Comparison of ENCODE assay signal across 3 cellular contexts in the genomic region with DNA sequence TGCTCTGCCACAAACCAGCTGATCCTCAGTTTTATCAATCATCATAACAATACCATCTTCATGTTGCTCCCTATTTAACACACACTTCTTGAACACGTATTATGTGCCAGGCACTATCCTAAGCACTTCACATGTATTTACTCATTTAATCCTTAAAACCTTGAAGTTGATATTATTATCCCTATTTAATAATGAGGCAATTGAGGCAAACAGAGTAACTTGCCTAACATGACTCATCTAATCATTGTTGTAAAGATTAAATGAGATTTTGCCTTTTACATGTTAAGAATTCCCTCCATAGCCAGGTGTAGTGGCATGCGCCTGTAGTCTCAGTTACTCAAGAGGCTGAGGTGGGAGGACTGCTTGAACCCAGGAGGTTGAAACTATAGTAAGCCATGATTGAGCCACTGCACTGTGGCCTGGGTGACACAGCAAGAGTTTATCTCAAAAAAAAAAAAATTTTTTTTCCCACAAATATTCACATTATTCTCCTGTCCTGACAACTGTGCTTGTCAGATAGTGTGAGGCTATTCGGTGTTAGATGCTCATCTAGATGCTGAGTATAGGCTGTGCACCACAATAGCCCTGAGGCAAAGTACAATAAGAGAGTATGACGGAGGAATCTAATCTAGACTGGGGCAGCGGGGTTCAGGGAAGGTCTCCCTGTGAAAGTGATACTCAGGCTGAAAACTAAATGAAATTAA.
A peak's percentile ranks its signal among the peaks of the same experiment; 100 is the strongest.
TF ChIP-seq lines count a peak whose summit lies in the region.

No MANE protein-coding gene starts in this region.

TF ChIP-seq in SK-N-SH, 30 proteins besides CTCF, POLR2A, EP300 and RAD21:
- peak; percentile 19; the same call in 1 of the 2 replicates for TF ChIP-seq RCOR1 (IDR thresholded peaks at IDR 0.05; ENCODE audit: low read length)
- no peak for TF ChIP-seq TEAD4 (IDR thresholded peaks at IDR 0.05; ENCODE audit: borderline replicate concordance, insufficient read depth)
- TF ChIP-seq SIN3A (IDR thresholded peaks at IDR 0.05; ENCODE audit: borderline replicate concordance, low read depth, low read length): no peak

TF ChIP-seq in SK-N-SH treated with all-trans-retinoic acid at 6 μM for 48 hours, 23 proteins besides CTCF, POLR2A, EP300 and RAD21:
- TF ChIP-seq, protein P1, sequence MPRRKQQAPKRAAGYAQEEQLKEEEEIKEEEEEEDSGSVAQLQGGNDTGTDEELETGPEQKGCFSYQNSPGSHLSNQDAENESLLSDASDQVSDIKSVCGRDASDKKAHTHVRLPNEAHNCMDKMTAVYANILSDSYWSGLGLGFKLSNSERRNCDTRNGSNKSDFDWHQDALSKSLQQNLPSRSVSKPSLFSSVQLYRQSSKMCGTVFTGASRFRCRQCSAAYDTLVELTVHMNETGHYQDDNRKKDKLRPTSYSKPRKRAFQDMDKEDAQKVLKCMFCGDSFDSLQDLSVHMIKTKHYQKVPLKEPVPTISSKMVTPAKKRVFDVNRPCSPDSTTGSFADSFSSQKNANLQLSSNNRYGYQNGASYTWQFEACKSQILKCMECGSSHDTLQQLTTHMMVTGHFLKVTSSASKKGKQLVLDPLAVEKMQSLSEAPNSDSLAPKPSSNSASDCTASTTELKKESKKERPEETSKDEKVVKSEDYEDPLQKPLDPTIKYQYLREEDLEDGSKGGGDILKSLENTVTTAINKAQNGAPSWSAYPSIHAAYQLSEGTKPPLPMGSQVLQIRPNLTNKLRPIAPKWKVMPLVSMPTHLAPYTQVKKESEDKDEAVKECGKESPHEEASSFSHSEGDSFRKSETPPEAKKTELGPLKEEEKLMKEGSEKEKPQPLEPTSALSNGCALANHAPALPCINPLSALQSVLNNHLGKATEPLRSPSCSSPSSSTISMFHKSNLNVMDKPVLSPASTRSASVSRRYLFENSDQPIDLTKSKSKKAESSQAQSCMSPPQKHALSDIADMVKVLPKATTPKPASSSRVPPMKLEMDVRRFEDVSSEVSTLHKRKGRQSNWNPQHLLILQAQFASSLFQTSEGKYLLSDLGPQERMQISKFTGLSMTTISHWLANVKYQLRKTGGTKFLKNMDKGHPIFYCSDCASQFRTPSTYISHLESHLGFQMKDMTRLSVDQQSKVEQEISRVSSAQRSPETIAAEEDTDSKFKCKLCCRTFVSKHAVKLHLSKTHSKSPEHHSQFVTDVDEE (CRISPR knock-in tag; IDR thresholded peaks at IDR 0.05): no peak
- TF ChIP-seq TOX (CRISPR knock-in tag; IDR thresholded peaks at IDR 0.05; ENCODE audit: borderline replicate concordance): no peak
- no peak for TF ChIP-seq RARB (CRISPR knock-in tag; IDR thresholded peaks at IDR 0.05)
- no peak for TF ChIP-seq POU6F1 (CRISPR knock-in tag; IDR thresholded peaks at IDR 0.05; ENCODE audit: borderline replicate concordance, low read depth)
- TF ChIP-seq, protein P2, sequence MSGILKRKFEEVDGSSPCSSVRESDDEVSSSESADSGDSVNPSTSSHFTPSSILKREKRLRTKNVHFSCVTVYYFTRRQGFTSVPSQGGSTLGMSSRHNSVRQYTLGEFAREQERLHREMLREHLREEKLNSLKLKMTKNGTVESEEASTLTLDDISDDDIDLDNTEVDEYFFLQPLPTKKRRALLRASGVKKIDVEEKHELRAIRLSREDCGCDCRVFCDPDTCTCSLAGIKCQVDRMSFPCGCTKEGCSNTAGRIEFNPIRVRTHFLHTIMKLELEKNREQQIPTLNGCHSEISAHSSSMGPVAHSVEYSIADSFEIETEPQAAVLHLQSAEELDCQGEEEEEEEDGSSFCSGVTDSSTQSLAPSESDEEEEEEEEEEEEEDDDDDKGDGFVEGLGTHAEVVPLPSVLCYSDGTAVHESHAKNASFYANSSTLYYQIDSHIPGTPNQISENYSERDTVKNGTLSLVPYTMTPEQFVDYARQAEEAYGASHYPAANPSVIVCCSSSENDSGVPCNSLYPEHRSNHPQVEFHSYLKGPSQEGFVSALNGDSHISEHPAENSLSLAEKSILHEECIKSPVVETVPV (CRISPR knock-in tag; IDR thresholded peaks at IDR 0.05): no peak
- TF ChIP-seq, protein P3, sequence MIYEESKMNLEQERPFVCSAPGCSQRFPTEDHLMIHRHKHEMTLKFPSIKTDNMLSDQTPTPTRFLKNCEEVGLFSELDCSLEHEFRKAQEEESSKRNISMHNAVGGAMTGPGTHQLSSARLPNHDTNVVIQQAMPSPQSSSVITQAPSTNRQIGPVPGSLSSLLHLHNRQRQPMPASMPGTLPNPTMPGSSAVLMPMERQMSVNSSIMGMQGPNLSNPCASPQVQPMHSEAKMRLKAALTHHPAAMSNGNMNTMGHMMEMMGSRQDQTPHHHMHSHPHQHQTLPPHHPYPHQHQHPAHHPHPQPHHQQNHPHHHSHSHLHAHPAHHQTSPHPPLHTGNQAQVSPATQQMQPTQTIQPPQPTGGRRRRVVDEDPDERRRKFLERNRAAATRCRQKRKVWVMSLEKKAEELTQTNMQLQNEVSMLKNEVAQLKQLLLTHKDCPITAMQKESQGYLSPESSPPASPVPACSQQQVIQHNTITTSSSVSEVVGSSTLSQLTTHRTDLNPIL (CRISPR knock-in tag; IDR thresholded peaks at IDR 0.05; ENCODE audit: low read depth): no peak
- no peak for TF ChIP-seq PPARA (CRISPR knock-in tag; IDR thresholded peaks at IDR 0.05; ENCODE audit: borderline replicate concordance)
- TF ChIP-seq ISL1 (CRISPR knock-in tag; IDR thresholded peaks at IDR 0.05): no peak
- TF ChIP-seq PATZ1 (CRISPR knock-in tag; IDR thresholded peaks at IDR 0.05; ENCODE audit: borderline replicate concordance): no peak
TF ChIP-seq in SK-N-SH treated with all-trans-retinoic acid at 6 μM for 48 hours: peak in this region for 0.

TF ChIP-seq in H1, 55 proteins besides CTCF, POLR2A, EP300 and RAD21:
- TF ChIP-seq CTBP2 (IDR thresholded peaks at IDR 0.05; ENCODE audit: borderline replicate concordance, insufficient read depth, insufficient read length, low read length) (no peak), NRF1 (IDR thresholded peaks at IDR 0.05; ENCODE audit: low read depth, low read length) (no peak), JUN (IDR thresholded peaks at IDR 0.05; ENCODE audit: low read depth, low read length) (no peak), HDAC6 (IDR thresholded peaks at IDR 0.05; ENCODE audit: low read depth, low read length) (no peak), TAF7 (optimal IDR thresholded peaks at IDR 0.05; ENCODE audit: borderline replicate concordance, low read depth, low read length) (no peak), SUZ12 (IDR thresholded peaks at IDR 0.05; ENCODE audit: low read length) (no peak), RFX5 (IDR thresholded peaks at IDR 0.05; ENCODE audit: borderline replicate concordance, low read depth, low read length) (no peak), POU5F1 (IDR thresholded peaks at IDR 0.05; ENCODE audit: low read depth, low read length) (no peak), SRF (IDR thresholded peaks at IDR 0.05; ENCODE audit: low read depth, low read length) (no peak), CBX8 (IDR thresholded peaks at IDR 0.05; ENCODE audit: borderline replicate concordance, low read depth, low read length) (no peak), GTF2F1 (IDR thresholded peaks at IDR 0.05; ENCODE audit: borderline replicate concordance, low read depth, low read length) (no peak), FOSL1 (IDR thresholded peaks at IDR 0.05; ENCODE audit: insufficient read depth, low read depth, low read length) (no peak), BACH1 (IDR thresholded peaks at IDR 0.05; ENCODE audit: low read length) (no peak), POLR2AphosphoS5 (IDR thresholded peaks at IDR 0.05; ENCODE audit: low read depth, low read length) (no peak), PHF8 (conservative IDR thresholded peaks at IDR 0.05; ENCODE audit: low read depth, low read length) (no peak), SP4 (IDR thresholded peaks at IDR 0.05; ENCODE audit: low read length) (no peak), CHD1 (IDR thresholded peaks at IDR 0.05; ENCODE audit: low read depth, low read length) (no peak)
- TF ChIP-seq, protein P4, sequence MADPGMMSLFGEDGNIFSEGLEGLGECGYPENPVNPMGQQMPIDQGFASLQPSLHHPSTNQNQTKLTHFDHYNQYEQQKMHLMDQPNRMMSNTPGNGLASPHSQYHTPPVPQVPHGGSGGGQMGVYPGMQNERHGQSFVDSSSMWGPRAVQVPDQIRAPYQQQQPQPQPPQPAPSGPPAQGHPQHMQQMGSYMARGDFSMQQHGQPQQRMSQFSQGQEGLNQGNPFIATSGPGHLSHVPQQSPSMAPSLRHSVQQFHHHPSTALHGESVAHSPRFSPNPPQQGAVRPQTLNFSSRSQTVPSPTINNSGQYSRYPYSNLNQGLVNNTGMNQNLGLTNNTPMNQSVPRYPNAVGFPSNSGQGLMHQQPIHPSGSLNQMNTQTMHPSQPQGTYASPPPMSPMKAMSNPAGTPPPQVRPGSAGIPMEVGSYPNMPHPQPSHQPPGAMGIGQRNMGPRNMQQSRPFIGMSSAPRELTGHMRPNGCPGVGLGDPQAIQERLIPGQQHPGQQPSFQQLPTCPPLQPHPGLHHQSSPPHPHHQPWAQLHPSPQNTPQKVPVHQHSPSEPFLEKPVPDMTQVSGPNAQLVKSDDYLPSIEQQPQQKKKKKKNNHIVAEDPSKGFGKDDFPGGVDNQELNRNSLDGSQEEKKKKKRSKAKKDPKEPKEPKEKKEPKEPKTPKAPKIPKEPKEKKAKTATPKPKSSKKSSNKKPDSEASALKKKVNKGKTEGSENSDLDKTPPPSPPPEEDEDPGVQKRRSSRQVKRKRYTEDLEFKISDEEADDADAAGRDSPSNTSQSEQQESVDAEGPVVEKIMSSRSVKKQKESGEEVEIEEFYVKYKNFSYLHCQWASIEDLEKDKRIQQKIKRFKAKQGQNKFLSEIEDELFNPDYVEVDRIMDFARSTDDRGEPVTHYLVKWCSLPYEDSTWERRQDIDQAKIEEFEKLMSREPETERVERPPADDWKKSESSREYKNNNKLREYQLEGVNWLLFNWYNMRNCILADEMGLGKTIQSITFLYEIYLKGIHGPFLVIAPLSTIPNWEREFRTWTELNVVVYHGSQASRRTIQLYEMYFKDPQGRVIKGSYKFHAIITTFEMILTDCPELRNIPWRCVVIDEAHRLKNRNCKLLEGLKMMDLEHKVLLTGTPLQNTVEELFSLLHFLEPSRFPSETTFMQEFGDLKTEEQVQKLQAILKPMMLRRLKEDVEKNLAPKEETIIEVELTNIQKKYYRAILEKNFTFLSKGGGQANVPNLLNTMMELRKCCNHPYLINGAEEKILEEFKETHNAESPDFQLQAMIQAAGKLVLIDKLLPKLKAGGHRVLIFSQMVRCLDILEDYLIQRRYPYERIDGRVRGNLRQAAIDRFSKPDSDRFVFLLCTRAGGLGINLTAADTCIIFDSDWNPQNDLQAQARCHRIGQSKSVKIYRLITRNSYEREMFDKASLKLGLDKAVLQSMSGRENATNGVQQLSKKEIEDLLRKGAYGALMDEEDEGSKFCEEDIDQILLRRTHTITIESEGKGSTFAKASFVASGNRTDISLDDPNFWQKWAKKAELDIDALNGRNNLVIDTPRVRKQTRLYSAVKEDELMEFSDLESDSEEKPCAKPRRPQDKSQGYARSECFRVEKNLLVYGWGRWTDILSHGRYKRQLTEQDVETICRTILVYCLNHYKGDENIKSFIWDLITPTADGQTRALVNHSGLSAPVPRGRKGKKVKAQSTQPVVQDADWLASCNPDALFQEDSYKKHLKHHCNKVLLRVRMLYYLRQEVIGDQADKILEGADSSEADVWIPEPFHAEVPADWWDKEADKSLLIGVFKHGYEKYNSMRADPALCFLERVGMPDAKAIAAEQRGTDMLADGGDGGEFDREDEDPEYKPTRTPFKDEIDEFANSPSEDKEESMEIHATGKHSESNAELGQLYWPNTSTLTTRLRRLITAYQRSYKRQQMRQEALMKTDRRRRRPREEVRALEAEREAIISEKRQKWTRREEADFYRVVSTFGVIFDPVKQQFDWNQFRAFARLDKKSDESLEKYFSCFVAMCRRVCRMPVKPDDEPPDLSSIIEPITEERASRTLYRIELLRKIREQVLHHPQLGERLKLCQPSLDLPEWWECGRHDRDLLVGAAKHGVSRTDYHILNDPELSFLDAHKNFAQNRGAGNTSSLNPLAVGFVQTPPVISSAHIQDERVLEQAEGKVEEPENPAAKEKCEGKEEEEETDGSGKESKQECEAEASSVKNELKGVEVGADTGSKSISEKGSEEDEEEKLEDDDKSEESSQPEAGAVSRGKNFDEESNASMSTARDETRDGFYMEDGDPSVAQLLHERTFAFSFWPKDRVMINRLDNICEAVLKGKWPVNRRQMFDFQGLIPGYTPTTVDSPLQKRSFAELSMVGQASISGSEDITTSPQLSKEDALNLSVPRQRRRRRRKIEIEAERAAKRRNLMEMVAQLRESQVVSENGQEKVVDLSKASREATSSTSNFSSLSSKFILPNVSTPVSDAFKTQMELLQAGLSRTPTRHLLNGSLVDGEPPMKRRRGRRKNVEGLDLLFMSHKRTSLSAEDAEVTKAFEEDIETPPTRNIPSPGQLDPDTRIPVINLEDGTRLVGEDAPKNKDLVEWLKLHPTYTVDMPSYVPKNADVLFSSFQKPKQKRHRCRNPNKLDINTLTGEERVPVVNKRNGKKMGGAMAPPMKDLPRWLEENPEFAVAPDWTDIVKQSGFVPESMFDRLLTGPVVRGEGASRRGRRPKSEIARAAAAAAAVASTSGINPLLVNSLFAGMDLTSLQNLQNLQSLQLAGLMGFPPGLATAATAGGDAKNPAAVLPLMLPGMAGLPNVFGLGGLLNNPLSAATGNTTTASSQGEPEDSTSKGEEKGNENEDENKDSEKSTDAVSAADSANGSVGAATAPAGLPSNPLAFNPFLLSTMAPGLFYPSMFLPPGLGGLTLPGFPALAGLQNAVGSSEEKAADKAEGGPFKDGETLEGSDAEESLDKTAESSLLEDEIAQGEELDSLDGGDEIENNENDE (IDR thresholded peaks at IDR 0.05; ENCODE audit: insufficient replicate concordance, low read length): no peak
